Comparison of ENCODE assay signal across 10 cellular contexts in genomic region chr1:10515627-10516026, GRCh38. TPM values are rescaled to one million over a fixed set of nuclear protein-coding genes. Genes with fewer than 3 reads are reported as not detected.
DNase-seq lines count a peak whose midpoint lies in the region; ATAC-seq and TF ChIP-seq lines count a peak whose summit lies in the region.
"Had no signal": no experiment of that assay in that cellular context is flagged by ENCODE, and none has a peak within 500 bp of the region (broad histone marks: within the 10 kb centered on the region; RNA-seq: fewer than 3 reads in every experiment).

No MANE protein-coding gene starts in this region.

- TF ChIP-seq CTCF in activated CD8-positive, alpha-beta T cell treated with anti-CD3 and anti-CD28 coated beads for 36 hours (IDR thresholded peaks at IDR 0.05), result no peak
- TF ChIP-seq CTCF in suprapubic skin (IDR thresholded peaks at IDR 0.05) (no peak), esophagus muscularis mucosa (IDR thresholded peaks at IDR 0.05) (no peak), GM10248 (IDR thresholded peaks at IDR 0.05; ENCODE audit: control extremely low read depth, extremely low read depth, low read depth, missing control alignments) (no peak)

- H3K4me3 ChIP-seq in suprapubic skin (no peak overlapping the region), esophagus muscularis mucosa (no peak overlapping the region)

- peaks cover 68% of the 10 kb centered on the region for H3K4me1 Mint-ChIP-seq in activated CD8-positive, alpha-beta T cell treated with anti-CD3 and anti-CD28 coated beads, Interleukin-2, amount 10 ng/mL, durations not matched to agents 7 days and 5 days (ENCODE audit: low read depth)
- H3K4me1 Mint-ChIP-seq in activated CD8-positive, alpha-beta T cell treated with anti-CD3 and anti-CD28 coated beads for 36 hours (ENCODE audit: low read depth), result peaks cover 68% of the 10 kb centered on the region

- H3K36me3 ChIP-seq in suprapubic skin (no peaks in the 10 kb centered on the region), esophagus muscularis mucosa (no peaks in the 10 kb centered on the region)

- TF ChIP-seq POLR2A in suprapubic skin (IDR thresholded peaks at IDR 0.05) (no peak), esophagus muscularis mucosa (IDR thresholded peaks at IDR 0.05; ENCODE audit: low read depth) (no peak)

- peaks cover 21% of the 10 kb centered on the region for H3K36me3 Mint-ChIP-seq in activated CD8-positive, alpha-beta T cell treated with anti-CD3 and anti-CD28 coated beads, Interleukin-2, amount 10 ng/mL, durations not matched to agents 7 days and 5 days (ENCODE audit: low read depth)
- H3K36me3 Mint-ChIP-seq in activated CD8-positive, alpha-beta T cell treated with anti-CD3 and anti-CD28 coated beads for 36 hours (ENCODE audit: low read depth), result peaks cover 3% of the 10 kb centered on the region

- POLR2A ChIA-PET in activated CD8-positive, alpha-beta T cell treated with anti-CD3 and anti-CD28 coated beads, Interleukin-2, amount 10 ng/mL, durations not matched to agents 7 days and 5 days (lab: Charles Lee), result no interaction called here
- POLR2A ChIA-PET in activated CD8-positive, alpha-beta T cell treated with anti-CD3 and anti-CD28 coated beads for 36 hours (lab: Charles Lee), result interaction anchor here (1.3 kb wide), 1 partner anchor 50 kb away, joined by 4 read pairs; no protein-coding TSS in a partner anchor
- POLR2A ChIA-PET in GM10248 (lab: Yijun Ruan, JAX), result no interaction called here

- DNase-seq in activated CD8-positive, alpha-beta T cell treated with anti-CD3 and anti-CD28 coated beads, Interleukin-2, amount 10 ng/mL, durations not matched to agents 7 days and 5 days, result no peak
- no peak for DNase-seq in activated CD8-positive, alpha-beta T cell treated with anti-CD3 and anti-CD28 coated beads for 36 hours
- DNase-seq in SK-MEL-5 (ENCODE audit: low read depth, low spot score) (peak; percentile 6), glomerular visceral epithelial cell (ENCODE audit: extremely low spot score) (peak; percentile 52), suprapubic skin (ENCODE audit: low spot score in 2 of 2) (no peak), inferior parietal cortex (ENCODE audit: extremely low spot score) (no peak), esophagus muscularis mucosa (ENCODE audit: extremely low spot score) (no peak), GM10248 (ENCODE audit: extremely low spot score) (no peak)
- DNase-seq: H7, NCI-H345 had no signal

- peak overlapping the region; percentile 57 for H3K27ac Mint-ChIP-seq in activated CD8-positive, alpha-beta T cell treated with anti-CD3 and anti-CD28 coated beads, Interleukin-2, amount 10 ng/mL, durations not matched to agents 7 days and 5 days
- no peak overlapping the region for H3K27ac Mint-ChIP-seq in activated CD8-positive, alpha-beta T cell treated with anti-CD3 and anti-CD28 coated beads for 36 hours

- TF ChIP-seq EP300 in suprapubic skin (IDR thresholded peaks at IDR 0.05) (no peak), esophagus muscularis mucosa (IDR thresholded peaks at IDR 0.05) (no peak)

- intact Hi-C loops in activated CD8-positive, alpha-beta T cell treated with anti-CD3 and anti-CD28 coated beads for 36 hours (cut with micrococcal nuclease), result loop anchor here (10.0 kb wide), 1 partner anchor 419 kb away; no protein-coding TSS in a partner anchor
- intact Hi-C loops in esophagus muscularis mucosa (cut with DNase I), result no loop called here

- CTCF ChIA-PET in activated CD8-positive, alpha-beta T cell treated with anti-CD3 and anti-CD28 coated beads, Interleukin-2, amount 10 ng/mL, durations not matched to agents 7 days and 5 days (lab: Charles Lee), result interaction anchor here (1.7 to 10.7 kb wide), 2 partner anchors 12 to 20 kb away, joined by 3 to 228 read pairs; no protein-coding TSS in a partner anchor
- CTCF ChIA-PET in activated CD8-positive, alpha-beta T cell treated with anti-CD3 and anti-CD28 coated beads for 36 hours (lab: Charles Lee), result no interaction called here
- CTCF ChIA-PET in GM10248 (lab: Yijun Ruan, JAX), result interaction anchor here (0.9 kb wide), 1 partner anchor 17 kb away, joined by 3 read pairs; no protein-coding TSS in a partner anchor

- WGBS in suprapubic skin, result 48% methylated on average over 3 of the region's 3 CpGs
- 54% methylated on average over 3 of the region's 3 CpGs for WGBS in esophagus muscularis mucosa

- no peak overlapping the region for H3K4me3 Mint-ChIP-seq in activated CD8-positive, alpha-beta T cell treated with anti-CD3 and anti-CD28 coated beads, Interleukin-2, amount 10 ng/mL, durations not matched to agents 7 days and 5 days
- H3K4me3 Mint-ChIP-seq in activated CD8-positive, alpha-beta T cell treated with anti-CD3 and anti-CD28 coated beads for 36 hours, result no peak overlapping the region

- H3K9me3 Mint-ChIP-seq in activated CD8-positive, alpha-beta T cell treated with anti-CD3 and anti-CD28 coated beads, Interleukin-2, amount 10 ng/mL, durations not matched to agents 7 days and 5 days (ENCODE audit: insufficient read depth), result no peaks in the 10 kb centered on the region
- H3K9me3 Mint-ChIP-seq in activated CD8-positive, alpha-beta T cell treated with anti-CD3 and anti-CD28 coated beads for 36 hours, result no peaks in the 10 kb centered on the region

- H3K4me1 ChIP-seq in suprapubic skin (peaks cover 65% of the 10 kb centered on the region), esophagus muscularis mucosa (peaks cover 27 to 73% (median 65%) of the 10 kb centered on the region in 4 donors)

- no peaks in the 10 kb centered on the region for H3K27me3 Mint-ChIP-seq in activated CD8-positive, alpha-beta T cell treated with anti-CD3 and anti-CD28 coated beads, Interleukin-2, amount 10 ng/mL, durations not matched to agents 7 days and 5 days (ENCODE audit: low read depth)
- H3K27me3 Mint-ChIP-seq in activated CD8-positive, alpha-beta T cell treated with anti-CD3 and anti-CD28 coated beads for 36 hours, result no peaks in the 10 kb centered on the region

- H3K27me3 ChIP-seq in suprapubic skin (no peaks in the 10 kb centered on the region), esophagus muscularis mucosa (no peaks in the 10 kb centered on the region)

- in situ Hi-C loops in SK-MEL-5 (cut with HindIII; ENCODE audit: low pct_unique_long_range_greater_than_20kb, low sequenced_read_pairs), result no loop called here

- H3K9me3 ChIP-seq in suprapubic skin (no peaks in the 10 kb centered on the region), esophagus muscularis mucosa (no peaks in the 10 kb centered on the region)

- no peak for ATAC-seq in activated CD8-positive, alpha-beta T cell treated with anti-CD3 and anti-CD28 coated beads, Interleukin-2, amount 10 ng/mL, durations not matched to agents 7 days and 5 days
- ATAC-seq in activated CD8-positive, alpha-beta T cell treated with anti-CD3 and anti-CD28 coated beads for 36 hours, result no peak

- H3K27ac ChIP-seq in suprapubic skin, result peak overlapping the region; percentile 57
- H3K27ac ChIP-seq in esophagus muscularis mucosa (replicated peaks in 1 of 4), result no peak overlapping the region

RNA-seq across cellular contexts. Expression of gene PEX14, which starts 40.9 kb away (rescaled TPM):
- 10 to 100 TPM; 17.7 to 19.1 TPM for total RNA-seq in activated CD8-positive, alpha-beta T cell treated with anti-CD3 and anti-CD28 coated beads, Interleukin-2, amount 10 ng/mL, durations not matched to agents 7 days and 5 days
- 10 to 100 TPM; 18.0 to 18.5 TPM for total RNA-seq in activated CD8-positive, alpha-beta T cell treated with anti-CD3 and anti-CD28 coated beads for 36 hours
- 9.7 and 14.4 TPM in 2 replicates for total RNA-seq in SK-MEL-5 (2014; rRNA removed; shearing (Covaris generic))
- polyA plus RNA-seq in SK-MEL-5 (2015; cell fraction: cytosol; rRNA removed), result 13.1 and 13.3 TPM in 2 replicates
- polyA plus RNA-seq in SK-MEL-5 (2015; cell fraction: nucleus; rRNA removed), result 9.3 and 12.1 TPM in 2 replicates
- total RNA-seq in suprapubic skin (10 to 100 TPM; 14.6 to 19.0 (median 17.6) TPM), esophagus muscularis mucosa (10 to 100 TPM; 16.2 to 24.2 (median 20.1) TPM)

RNA-seq across cellular contexts. Expression of gene DFFA, which starts 43.3 kb away (rescaled TPM):
- total RNA-seq in activated CD8-positive, alpha-beta T cell treated with anti-CD3 and anti-CD28 coated beads, Interleukin-2, amount 10 ng/mL, durations not matched to agents 7 days and 5 days, result 10 to 100 TPM; 38.7 to 39.5 TPM
- 10 to 100 TPM; 76.7 to 81.8 TPM for total RNA-seq in activated CD8-positive, alpha-beta T cell treated with anti-CD3 and anti-CD28 coated beads for 36 hours
- 43.1 and 43.9 TPM in 2 replicates for total RNA-seq in SK-MEL-5 (2014; rRNA removed; shearing (Covaris generic))
- polyA plus RNA-seq in SK-MEL-5 (2015; cell fraction: cytosol; rRNA removed), result 35.5 and 39.7 TPM in 2 replicates
- 10.5 and 10.6 TPM in 2 replicates for polyA plus RNA-seq in SK-MEL-5 (2015; cell fraction: nucleus; rRNA removed)
- total RNA-seq in suprapubic skin (10 to 100 TPM; 16.4 to 21.3 (median 20.2) TPM), esophagus muscularis mucosa (10 to 100 TPM; 17.9 to 32.5 (median 26.0) TPM)

Comparison
In these comparisons a context has a peak if more than half of its experiments do, and no peak if none do; other contexts are left out.
1. DNase-seq: peak in SK-MEL-5 (single experiment) and glomerular visceral epithelial cell (single experiment); none in activated CD8-positive, alpha-beta T cell treated with anti-CD3 and anti-CD28 coated beads, Interleukin-2, amount 10 ng/mL, durations not matched to agents 7 days and 5 days (single experiment), activated CD8-positive, alpha-beta T cell treated with anti-CD3 and anti-CD28 coated beads for 36 hours (single experiment), suprapubic skin (0 of 2), inferior parietal cortex (single experiment), esophagus muscularis mucosa (single experiment) and GM10248 (single experiment).